Comparison of ENCODE assay signal across 14 cellular contexts in the genomic region with DNA sequence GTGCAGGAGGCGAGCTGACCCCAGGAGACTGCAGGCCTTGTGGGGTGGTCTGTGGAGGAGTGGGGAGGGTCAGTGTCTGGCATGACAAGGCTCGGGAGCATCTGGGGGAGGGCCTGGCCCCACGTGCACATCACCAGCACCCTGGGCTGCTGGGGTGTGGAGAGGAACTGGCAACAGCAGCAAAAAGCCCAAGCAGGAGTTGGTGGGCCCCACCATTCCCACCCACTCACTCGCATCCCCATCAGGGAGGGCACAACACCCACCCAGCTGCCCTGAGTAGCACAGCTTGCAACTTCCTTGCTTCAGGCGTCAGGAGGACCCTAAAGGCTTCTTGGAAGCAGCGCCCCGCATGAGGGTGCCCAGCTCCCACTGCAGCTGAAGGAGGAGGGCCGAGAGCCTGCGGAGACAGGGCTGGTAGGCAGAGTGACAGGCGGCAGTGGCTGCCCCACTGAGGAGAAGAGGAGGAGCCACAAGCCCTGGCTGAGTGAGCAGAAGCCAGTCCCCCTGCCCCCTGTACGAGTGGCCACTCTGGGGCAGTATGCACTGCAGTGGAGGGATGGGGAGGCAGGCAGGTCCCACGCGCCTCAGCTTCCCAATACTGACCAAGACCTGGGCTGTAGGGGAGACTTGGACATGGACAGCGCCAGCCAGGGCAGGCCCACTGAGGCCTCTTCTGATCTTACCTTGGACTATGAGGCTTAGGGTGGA. TPM values are rescaled to one million over a fixed set of nuclear protein-coding genes. Genes with fewer than 3 reads are reported as not detected.
A peak's percentile ranks its signal among the peaks of the same experiment; 100 is the strongest.
DNase-seq lines count a peak whose midpoint lies in the region; TF ChIP-seq lines count a peak whose summit lies in the region.
"Had no signal": no experiment of that assay in that cellular context is flagged by ENCODE, and none has a peak within 500 bp of the region (broad histone marks: within the 10 kb centered on the region; RNA-seq: fewer than 3 reads in every experiment).

No MANE protein-coding gene starts in this region.

- intact Hi-C loops in CD14-positive monocyte (cut with micrococcal nuclease): no loop called here

- H3K36me3 ChIP-seq in KOPT-K1 (ENCODE audit: insufficient read depth, low read length): no peaks in the 10 kb centered on the region
- no peaks in the 10 kb centered on the region for H3K36me3 ChIP-seq in duodenal mucosa (ENCODE audit: control insufficient read depth in 1 of 2, insufficient read depth in 2 of 2, low read length in 2 of 2)
- H3K36me3 ChIP-seq: heart right ventricle had no signal

- H3K4me3 ChIP-seq in duodenal mucosa (ENCODE audit: low read depth in 1 of 2, low read length in 2 of 2): peak overlapping the region in 1 of 2 donors; percentile 45
- H3K4me3 ChIP-seq: heart right ventricle had no signal

- peaks cover 78% of the 10 kb centered on the region for H3K4me1 Mint-ChIP-seq in CD14-positive monocyte
- H3K4me1 Mint-ChIP-seq in neural crest cell: peaks cover 13% of the 10 kb centered on the region

- H3K36me3 Mint-ChIP-seq in CD14-positive monocyte (peaks cover 18 to 24% of the 10 kb centered on the region in 2 donors), neural crest cell (ENCODE audit: low read depth) (no peaks in the 10 kb centered on the region)
- H3K36me3 Mint-ChIP-seq: type B pancreatic cell had no signal

- H3K27ac ChIP-seq in KOPT-K1 (ENCODE audit: low read depth, low read length, poor library complexity, severe bottlenecking): peak overlapping the region; percentile 56
- peak overlapping the region; percentile 33 for H3K27ac ChIP-seq in duodenal mucosa (ENCODE audit: low read depth, low read length)
- H3K27ac ChIP-seq: KMS-11 had no signal

- peaks cover 56 to 78% of the 10 kb centered on the region in 2 donors for H3K4me1 ChIP-seq in duodenal mucosa (ENCODE audit: control insufficient read depth in 1 of 2, insufficient read depth in 2 of 2, low read length in 2 of 2)

- H3K9me3 Mint-ChIP-seq in CD14-positive monocyte: no peaks in the 10 kb centered on the region
- no peaks in the 10 kb centered on the region for H3K9me3 Mint-ChIP-seq in neural crest cell
- H3K9me3 Mint-ChIP-seq: nephron, type B pancreatic cell had no signal

- H3K27me3 ChIP-seq in duodenal mucosa (ENCODE audit: control insufficient read depth in 1 of 2, insufficient read depth in 2 of 2, low read length in 2 of 2): no peaks in the 10 kb centered on the region
- H3K27me3 ChIP-seq: heart right ventricle had no signal

- H3K9ac ChIP-seq in duodenal mucosa (ENCODE audit: low read depth in 1 of 2, low read length in 2 of 2): no peak overlapping the region
- H3K9ac ChIP-seq: KMS-11 had no signal

- peaks cover 0 to 3% (median 0%) of the 10 kb centered on the region in 3 donors for H3K27me3 Mint-ChIP-seq in CD14-positive monocyte (ENCODE audit: low read depth in 3 of 3)
- H3K27me3 Mint-ChIP-seq in neural crest cell (ENCODE audit: low read depth): no peaks in the 10 kb centered on the region
- H3K27me3 Mint-ChIP-seq: type B pancreatic cell had no signal

- DNase-seq in CD14-positive monocyte (ENCODE audit: low spot score): no peak
- DNase-seq in neural crest cell (ENCODE audit: low read depth, low spot score): no peak
- no peak for DNase-seq in NCI-H524 (lab: John Stamatoyannopoulos, UW)
- DNase-seq in H4 (ENCODE audit: low spot score): no peak
- DNase-seq in cerebellum (ENCODE audit: low spot score): no peak
- DNase-seq in SKM-1 treated with dmso at 0.1 percent for 144 hours (lab: John Stamatoyannopoulos, UW; ENCODE audit: unreplicated experiment): no peak
- DNase-seq: cortex of kidney, heart right ventricle, NCI-H446 treated with DMSO at 0.1 percent for 48 hours had no signal

- H3K9me3 ChIP-seq in KOPT-K1 (ENCODE audit: insufficient read depth, low read length, poor library complexity, severe bottlenecking) (no peaks in the 10 kb centered on the region), duodenal mucosa (ENCODE audit: control insufficient read depth in 1 of 2, low read length in 2 of 2) (no peaks in the 10 kb centered on the region)
- H3K9me3 ChIP-seq: heart right ventricle had no signal

- H3K4me3 Mint-ChIP-seq in CD14-positive monocyte (no peak overlapping the region), neural crest cell (no peak overlapping the region)
- H3K4me3 Mint-ChIP-seq: nephron, type B pancreatic cell had no signal

- H3K27ac Mint-ChIP-seq in CD14-positive monocyte (peak overlapping the region; percentile 92 to 98 (median 95)), neural crest cell (ENCODE audit: unreplicated experiment) (peak overlapping the region; percentile 27)
- H3K27ac Mint-ChIP-seq: nephron had no signal

- TF ChIP-seq CTCF in CD14-positive monocyte (IDR thresholded peaks at IDR 0.05) (no peak), neural crest cell (conservative IDR thresholded peaks at IDR 0.05) (no peak)

RNA-seq across cellular contexts. Expression of a gene that starts 26.5 kb away (rescaled TPM):
- 10 to 100 TPM; 12.2 to 12.6 TPM for polyA plus RNA-seq in CD14-positive monocyte
- total RNA-seq in neural crest cell (11.1 and 14.2 TPM in 2 replicates), cerebellum (7.2 TPM)
- 4.9 and 5.8 TPM in 2 replicates for total RNA-seq in H4 (2014; rRNA removed; shearing (Covaris generic))

RNA-seq across cellular contexts. Expression of a gene that starts 48.0 kb away (rescaled TPM):
- polyA plus RNA-seq in CD14-positive monocyte: 10 to 100 TPM; 78.0 to 81.2 TPM
- total RNA-seq in neural crest cell (173 and 175 TPM in 2 replicates), cerebellum (81.4 TPM)
- 145 and 185 TPM in 2 replicates for total RNA-seq in H4 (2014; rRNA removed; shearing (Covaris generic))

RNA-seq across cellular contexts. Expression of a gene that starts 57.4 kb away (rescaled TPM):
- not detected for polyA plus RNA-seq in CD14-positive monocyte
- total RNA-seq in neural crest cell: 251 and 254 TPM in 2 replicates
- 0.33 and 0.45 TPM in 2 replicates for total RNA-seq in H4 (2014; rRNA removed; shearing (Covaris generic))
- 43.2 TPM for total RNA-seq in cerebellum

Comparison
In these comparisons a context has a peak if more than half of its experiments do, and no peak if none do; other contexts are left out.
1. RNA of a gene that starts 57.4 kb away (total RNA-seq): 251 to 254 TPM in neural crest cell and 43.2 TPM in cerebellum (single experiment); 0.33 to 0.45 TPM in H4; every median in the first group is over 10 times any median in the second.